ENCODE assay signal across 16 cellular contexts in the genomic region with DNA sequence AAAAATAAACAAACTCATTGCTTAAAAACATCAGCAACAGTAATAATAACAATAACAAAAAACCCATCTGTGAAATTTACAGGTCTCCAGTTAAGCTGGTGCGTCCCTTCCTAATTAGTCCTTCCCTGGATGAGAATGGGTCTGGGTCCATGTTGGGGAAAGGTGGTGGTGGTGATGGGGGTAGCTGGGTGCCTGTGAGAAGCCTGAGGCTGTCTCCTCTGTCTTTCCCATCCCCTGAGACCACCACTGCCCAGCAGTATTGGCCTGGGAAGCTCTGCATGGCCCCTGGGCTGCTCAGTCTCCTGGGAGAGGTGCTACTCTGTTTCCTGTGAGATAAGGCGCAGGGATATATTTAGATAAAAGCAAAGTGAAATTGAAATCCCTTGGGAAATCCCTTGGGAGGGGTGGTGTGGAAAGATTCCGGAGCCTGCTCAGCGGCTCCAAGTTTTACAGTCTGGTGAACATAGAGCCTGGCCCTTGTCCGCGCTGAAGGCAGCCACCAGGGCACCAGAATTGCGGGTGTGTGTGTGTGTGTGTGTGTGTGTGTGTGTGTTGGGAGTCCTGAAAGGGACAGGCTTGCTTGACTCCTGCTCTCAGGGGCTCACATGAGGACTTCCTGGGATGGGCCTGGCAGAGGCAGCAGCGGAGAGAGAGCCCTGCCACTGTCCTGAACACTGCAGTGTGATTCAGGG.
A peak's percentile ranks its signal among the peaks of the same experiment; 100 is the strongest.
DNase-seq lines count a peak whose midpoint lies in the region; ATAC-seq and TF ChIP-seq lines count a peak whose summit lies in the region.
"Had no signal": no experiment of that assay in that cellular context is flagged by ENCODE, and none has a peak within 500 bp of the region (broad histone marks: within the 10 kb centered on the region; RNA-seq: fewer than 3 reads in every experiment).

No MANE protein-coding gene starts in this region.

- no peak overlapping the region for H3K4me3 ChIP-seq in cardiac muscle cell
- H3K4me3 ChIP-seq in CD4-positive, alpha-beta memory T cell (ENCODE audit: low read length in 2 of 2), result no peak overlapping the region
- H3K4me3 ChIP-seq: HAP-1 had no signal

- H3K27me3 ChIP-seq in cardiac muscle cell, result peaks cover 6% of the 10 kb centered on the region
- no peaks in the 10 kb centered on the region for H3K27me3 ChIP-seq in CD4-positive, alpha-beta memory T cell (ENCODE audit: insufficient read depth, low read length)

- no peak for ATAC-seq in HG03442 (IDR thresholded peaks at IDR 0.05; ENCODE audit: unreplicated experiment)
- no peak for ATAC-seq in HG02970 (IDR thresholded peaks at IDR 0.05; ENCODE audit: low FRiP score, unreplicated experiment)
- ATAC-seq in GM18870 (IDR thresholded peaks at IDR 0.05; ENCODE audit: unreplicated experiment), result no peak
- ATAC-seq: activated CD8-positive, alpha-beta T cell treated with anti-CD3 and anti-CD28 coated beads, Interleukin-2, amount 10 ng/mL, durations not matched to agents 7 days and 5 days had no signal

- no peaks in the 10 kb centered on the region for H3K36me3 Mint-ChIP-seq in osteocyte (ENCODE audit: unreplicated experiment)
- H3K36me3 Mint-ChIP-seq in CD4-positive, alpha-beta memory T cell, result no peaks in the 10 kb centered on the region

- no peaks in the 10 kb centered on the region for H3K9me3 ChIP-seq in cardiac muscle cell (ENCODE audit: low read depth)
- H3K9me3 ChIP-seq in CD4-positive, alpha-beta memory T cell (ENCODE audit: control insufficient read depth in 1 of 2, low read length in 2 of 2), result no peaks in the 10 kb centered on the region
- H3K9me3 ChIP-seq: HAP-1 had no signal

- DNase-seq in COLO829 (ENCODE audit: low spot score) (peak; percentile 83), NCI-H526 treated with DMSO at 0.1 percent for 48 hours (lab: John Stamatoyannopoulos, UW) (peak; percentile 17), cardiac muscle cell (ENCODE audit: low read depth in 1 of 2, low spot score in 1 of 2) (peak; percentile 44 to 70), osteocyte (ENCODE audit: extremely low spot score, unreplicated experiment) (peak; percentile 56)
- DNase-seq in CD4-positive, alpha-beta memory T cell, result no peak
- DNase-seq: activated CD8-positive, alpha-beta T cell treated with anti-CD3 and anti-CD28 coated beads, Interleukin-2, amount 10 ng/mL, durations not matched to agents 7 days and 5 days; activated naive CD4-positive, alpha-beta T cell treated with anti-CD3 and anti-CD28 coated beads for 36 hours; posterior cingulate gyrus; RPMI8226; stimulated activated CD4-positive, alpha-beta T cell treated with anti-CD3 and anti-CD28 coated beads, Interleukin-2, amount 100 ng/mL, for 48 hours; T1000 had no signal

- no peak overlapping the region for H3K27ac Mint-ChIP-seq in osteocyte (ENCODE audit: unreplicated experiment)
- H3K27ac Mint-ChIP-seq in CD4-positive, alpha-beta memory T cell, result no peak overlapping the region
- H3K27ac Mint-ChIP-seq: activated CD8-positive, alpha-beta T cell treated with anti-CD3 and anti-CD28 coated beads, Interleukin-2, amount 10 ng/mL, durations not matched to agents 7 days and 5 days; activated naive CD4-positive, alpha-beta T cell treated with anti-CD3 and anti-CD28 coated beads for 36 hours had no signal

- H3K9me3 Mint-ChIP-seq in osteocyte (ENCODE audit: unreplicated experiment), result no peaks in the 10 kb centered on the region
- no peaks in the 10 kb centered on the region for H3K9me3 Mint-ChIP-seq in CD4-positive, alpha-beta memory T cell
- H3K9me3 Mint-ChIP-seq: activated naive CD4-positive, alpha-beta T cell treated with anti-CD3 and anti-CD28 coated beads for 36 hours; central memory CD8-positive, alpha-beta T cell had no signal

- H3K4me1 Mint-ChIP-seq in osteocyte (ENCODE audit: unreplicated experiment), result peaks cover 2% of the 10 kb centered on the region
- H3K4me1 Mint-ChIP-seq in CD4-positive, alpha-beta memory T cell, result peaks cover 0 to 2% (median 0%) of the 10 kb centered on the region in 4 donors
- H3K4me1 Mint-ChIP-seq: central memory CD8-positive, alpha-beta T cell had no signal

- no peaks in the 10 kb centered on the region for H3K36me3 ChIP-seq in cardiac muscle cell
- no peaks in the 10 kb centered on the region for H3K36me3 ChIP-seq in CD4-positive, alpha-beta memory T cell (ENCODE audit: insufficient read depth, low read length)
- H3K36me3 ChIP-seq: HAP-1 had no signal

- intact Hi-C loops in CD4-positive, alpha-beta memory T cell (cut with micrococcal nuclease), result no loop called here

- H3K4me1 ChIP-seq in cardiac muscle cell (ENCODE audit: low read depth), result peaks cover 12% of the 10 kb centered on the region
- no peaks in the 10 kb centered on the region for H3K4me1 ChIP-seq in CD4-positive, alpha-beta memory T cell (ENCODE audit: insufficient read depth, low read length)
- H3K4me1 ChIP-seq: HAP-1 had no signal

- peak overlapping the region; percentile 67 for H3K27ac ChIP-seq in cardiac muscle cell
- no peak overlapping the region for H3K27ac ChIP-seq in CD4-positive, alpha-beta memory T cell (ENCODE audit: low read depth, low read length)

- CTCF ChIA-PET in CD4-positive, alpha-beta memory T cell (lab: Charles Lee; ENCODE audit: partially characterized antibody), result no interaction called here

- TF ChIP-seq CTCF in cardiac muscle cell (IDR thresholded peaks at IDR 0.05; ENCODE audit: low read depth, low read length), result no peak
- TF ChIP-seq CTCF in osteocyte (IDR thresholded peaks at IDR 0.05), result no peak

- POLR2A ChIA-PET in CD4-positive, alpha-beta memory T cell (lab: Charles Lee; ENCODE audit: partially characterized antibody), result no interaction called here

- no peak overlapping the region for H3K4me3 Mint-ChIP-seq in osteocyte (ENCODE audit: unreplicated experiment)
- H3K4me3 Mint-ChIP-seq in CD4-positive, alpha-beta memory T cell, result no peak overlapping the region
- H3K4me3 Mint-ChIP-seq: activated CD8-positive, alpha-beta T cell treated with anti-CD3 and anti-CD28 coated beads, Interleukin-2, amount 10 ng/mL, durations not matched to agents 7 days and 5 days; activated naive CD4-positive, alpha-beta T cell treated with anti-CD3 and anti-CD28 coated beads for 36 hours; central memory CD8-positive, alpha-beta T cell had no signal

- peaks cover 26% of the 10 kb centered on the region for H3K27me3 Mint-ChIP-seq in osteocyte (ENCODE audit: unreplicated experiment)
- H3K27me3 Mint-ChIP-seq in CD4-positive, alpha-beta memory T cell, result peaks cover 15 to 25% of the 10 kb centered on the region in 2 donors

Comparison
In these comparisons a context has a peak if more than half of its experiments do, and no peak if none do; other contexts are left out.
1. DNase-seq: peak in COLO829 (single experiment), NCI-H526 treated with DMSO at 0.1 percent for 48 hours (single experiment), cardiac muscle cell (2 of 2) and osteocyte (single experiment); none in CD4-positive, alpha-beta memory T cell (0 of 5).